6 cellular contexts compared by ENCODE assay signal in the genomic region with DNA sequence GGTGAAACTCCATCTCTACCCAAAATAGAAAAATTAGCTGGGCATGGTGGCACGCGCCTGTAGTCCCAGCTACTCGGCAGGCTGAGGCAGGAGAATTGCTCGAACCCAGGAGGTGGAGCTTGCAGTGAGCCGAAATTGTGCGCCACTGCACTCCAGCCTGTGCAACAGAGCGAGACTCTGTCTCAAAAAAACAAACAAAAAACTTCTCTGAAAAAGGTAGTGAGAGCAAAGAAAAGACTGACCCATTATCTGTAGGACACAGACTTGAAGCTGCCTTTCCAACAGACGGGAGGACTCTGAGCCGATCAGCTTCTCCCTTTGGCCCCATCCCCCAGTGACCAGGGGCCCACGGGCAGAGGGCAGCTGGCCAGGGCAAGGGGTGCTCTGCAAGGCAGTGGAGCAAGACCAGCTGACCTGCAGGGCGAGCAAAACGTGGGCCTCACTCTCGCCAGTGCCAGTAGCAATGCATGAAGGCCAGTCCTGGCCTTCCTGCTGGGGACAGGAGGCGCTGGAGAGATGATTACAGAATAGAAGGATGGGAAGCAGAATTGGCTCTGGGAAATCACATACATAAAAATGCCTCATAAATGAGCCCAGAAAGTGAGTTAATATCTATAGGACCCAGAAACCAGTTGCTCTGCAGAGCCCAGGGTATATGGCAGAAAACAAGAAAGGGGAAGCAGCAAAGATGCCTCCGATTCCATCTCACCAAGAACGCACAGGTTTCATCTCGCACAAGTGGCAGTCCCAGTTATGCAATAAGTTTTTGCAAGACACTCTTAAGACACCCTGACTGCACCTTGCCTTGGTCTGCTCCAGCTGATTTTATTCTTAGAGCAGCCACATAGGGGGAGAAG. TPM values are rescaled to one million over a fixed set of nuclear protein-coding genes. Genes with fewer than 3 reads are reported as not detected.
DNase-seq lines count a peak whose midpoint lies in the region; ATAC-seq, FAIRE-seq and TF ChIP-seq lines count a peak whose summit lies in the region.

No MANE protein-coding gene starts in this region.

- no peak for TF ChIP-seq EP300 in esophagus muscularis mucosa (IDR thresholded peaks at IDR 0.05)

- POLR2A ChIA-PET in activated CD4-positive, alpha-beta T cell treated with anti-CD3 and anti-CD28 coated beads, Interleukin-2, amount 10 ng/mL, durations not matched to agents 7 days and 5 days (lab: Charles Lee): interaction anchor here (0.5 to 1.1 kb wide), 3 partner anchors 15 to 20 kb away, joined by 3 read pairs; no protein-coding TSS in a partner anchor

- intact Hi-C loops in esophagus muscularis mucosa (cut with DNase I): no loop called here

- H3K27me3 ChIP-seq in esophagus muscularis mucosa: no peaks in the 10 kb centered on the region

- H3K4me3 Mint-ChIP-seq in activated CD4-positive, alpha-beta T cell treated with anti-CD3 and anti-CD28 coated beads, Interleukin-2, amount 10 ng/mL, durations not matched to agents 7 days and 5 days: peak overlapping the region; percentile 93

- H3K36me3 ChIP-seq in esophagus muscularis mucosa: peaks cover 12 to 47% (median 32%) of the 10 kb centered on the region in 4 donors

- TF ChIP-seq POLR2A in esophagus muscularis mucosa (IDR thresholded peaks at IDR 0.05; ENCODE audit: low read depth): no peak

- H3K9me3 ChIP-seq in esophagus muscularis mucosa: no peaks in the 10 kb centered on the region

- H3K4me1 Mint-ChIP-seq in activated CD4-positive, alpha-beta T cell treated with anti-CD3 and anti-CD28 coated beads, Interleukin-2, amount 10 ng/mL, durations not matched to agents 7 days and 5 days: peaks cover 70% of the 10 kb centered on the region

- no peak for DNase-seq in activated CD4-positive, alpha-beta T cell treated with anti-CD3 and anti-CD28 coated beads, Interleukin-2, amount 10 ng/mL, durations not matched to agents 7 days and 5 days
- DNase-seq in activated CD4-positive, alpha-beta T cell treated with anti-CD3 and anti-CD28 coated beads for 4 hours: no peak
- DNase-seq in esophagus muscularis mucosa (ENCODE audit: extremely low spot score) (no peak), D721Med (ENCODE audit: insufficient read length, low spot score) (no peak)

- ATAC-seq in HG02840 (IDR thresholded peaks at IDR 0.05; ENCODE audit: low FRiP score, unreplicated experiment): no peak

- H3K27ac Mint-ChIP-seq in activated CD4-positive, alpha-beta T cell treated with anti-CD3 and anti-CD28 coated beads, Interleukin-2, amount 10 ng/mL, durations not matched to agents 7 days and 5 days: peak overlapping the region; percentile 68

- TF ChIP-seq CTCF in esophagus muscularis mucosa (IDR thresholded peaks at IDR 0.05): no peak
- TF ChIP-seq CTCF in D721Med (IDR thresholded peaks at IDR 0.05; ENCODE audit: insufficient read depth, missing control alignments): no peak

- H3K36me3 Mint-ChIP-seq in activated CD4-positive, alpha-beta T cell treated with anti-CD3 and anti-CD28 coated beads, Interleukin-2, amount 10 ng/mL, durations not matched to agents 7 days and 5 days (ENCODE audit: low read depth): peaks cover 56% of the 10 kb centered on the region

- H3K4me1 ChIP-seq in esophagus muscularis mucosa: peaks cover 80 to 89% (median 81%) of the 10 kb centered on the region in 4 donors

- no peaks in the 10 kb centered on the region for H3K27me3 Mint-ChIP-seq in activated CD4-positive, alpha-beta T cell treated with anti-CD3 and anti-CD28 coated beads, Interleukin-2, amount 10 ng/mL, durations not matched to agents 7 days and 5 days

- CTCF ChIA-PET in activated CD4-positive, alpha-beta T cell treated with anti-CD3 and anti-CD28 coated beads, Interleukin-2, amount 10 ng/mL, durations not matched to agents 7 days and 5 days (lab: Charles Lee): interaction anchor here (1.1 to 29.3 kb wide), 7 partner anchors 10 to 216 kb away, joined by 3 to 732 read pairs (median 5); partner anchors contain the start of gene CDC42BPG

- no peak for FAIRE-seq in D721Med (lab: Jason Lieb, UNC)

- WGBS in esophagus muscularis mucosa: 38% methylated on average over 14 of the region's 17 CpGs

- peak overlapping the region; percentile 68 to 92 (median 86) for H3K4me3 ChIP-seq in esophagus muscularis mucosa

- no peaks in the 10 kb centered on the region for H3K9me3 Mint-ChIP-seq in activated CD4-positive, alpha-beta T cell treated with anti-CD3 and anti-CD28 coated beads, Interleukin-2, amount 10 ng/mL, durations not matched to agents 7 days and 5 days

- H3K27ac ChIP-seq in esophagus muscularis mucosa (replicated peaks in 1 of 4): peak overlapping the region; percentile 93 to 98 (median 94)
- H3K27ac ChIP-seq in temporal lobe (ENCODE audit: low read depth, low read length): peak overlapping the region; percentile 86

RNA-seq across cellular contexts. Expression of gene EHD1, which starts 2.8 kb away (rescaled TPM):
- 100 to 1,000 TPM; 131 to 149 TPM for total RNA-seq in activated CD4-positive, alpha-beta T cell treated with anti-CD3 and anti-CD28 coated beads, Interleukin-2, amount 10 ng/mL, durations not matched to agents 7 days and 5 days
- total RNA-seq in esophagus muscularis mucosa: 100 to 1,000 TPM in 2 of 4 donors, 10 to 100 TPM in 2; 57.0 to 193 (median 104) TPM
- total RNA-seq in temporal lobe: 17.7 TPM

RNA-seq across cellular contexts. Expression of gene CDC42BPG, which starts 31.1 kb away (rescaled TPM):
- total RNA-seq in activated CD4-positive, alpha-beta T cell treated with anti-CD3 and anti-CD28 coated beads, Interleukin-2, amount 10 ng/mL, durations not matched to agents 7 days and 5 days: 1 to 10 TPM in 1 of 2 experiments, under 1 TPM in 1; 0.42 to 1.3 TPM
- total RNA-seq in esophagus muscularis mucosa (under 1 TPM in 3 of 4 donors, not detected in 1; 0.33 to 0.46 (median 0.39) TPM), temporal lobe (0.25 TPM)

RNA-seq across cellular contexts. Expression of gene ATG2A, which starts 41.4 kb away (rescaled TPM):
- total RNA-seq in activated CD4-positive, alpha-beta T cell treated with anti-CD3 and anti-CD28 coated beads, Interleukin-2, amount 10 ng/mL, durations not matched to agents 7 days and 5 days: 10 to 100 TPM; 23.0 to 25.7 TPM
- total RNA-seq in esophagus muscularis mucosa (10 to 100 TPM; 19.9 to 28.7 (median 26.1) TPM), temporal lobe (5.7 TPM)

RNA-seq across cellular contexts. Expression of gene PPP2R5B, which starts 48.9 kb away (rescaled TPM):
- 10 to 100 TPM; 12.0 to 13.7 TPM for total RNA-seq in activated CD4-positive, alpha-beta T cell treated with anti-CD3 and anti-CD28 coated beads, Interleukin-2, amount 10 ng/mL, durations not matched to agents 7 days and 5 days
- total RNA-seq in esophagus muscularis mucosa (10 to 100 TPM; 24.1 to 38.8 (median 29.0) TPM), temporal lobe (26.6 TPM)
